17 cellular contexts compared by ENCODE assay signal in the genomic region with DNA sequence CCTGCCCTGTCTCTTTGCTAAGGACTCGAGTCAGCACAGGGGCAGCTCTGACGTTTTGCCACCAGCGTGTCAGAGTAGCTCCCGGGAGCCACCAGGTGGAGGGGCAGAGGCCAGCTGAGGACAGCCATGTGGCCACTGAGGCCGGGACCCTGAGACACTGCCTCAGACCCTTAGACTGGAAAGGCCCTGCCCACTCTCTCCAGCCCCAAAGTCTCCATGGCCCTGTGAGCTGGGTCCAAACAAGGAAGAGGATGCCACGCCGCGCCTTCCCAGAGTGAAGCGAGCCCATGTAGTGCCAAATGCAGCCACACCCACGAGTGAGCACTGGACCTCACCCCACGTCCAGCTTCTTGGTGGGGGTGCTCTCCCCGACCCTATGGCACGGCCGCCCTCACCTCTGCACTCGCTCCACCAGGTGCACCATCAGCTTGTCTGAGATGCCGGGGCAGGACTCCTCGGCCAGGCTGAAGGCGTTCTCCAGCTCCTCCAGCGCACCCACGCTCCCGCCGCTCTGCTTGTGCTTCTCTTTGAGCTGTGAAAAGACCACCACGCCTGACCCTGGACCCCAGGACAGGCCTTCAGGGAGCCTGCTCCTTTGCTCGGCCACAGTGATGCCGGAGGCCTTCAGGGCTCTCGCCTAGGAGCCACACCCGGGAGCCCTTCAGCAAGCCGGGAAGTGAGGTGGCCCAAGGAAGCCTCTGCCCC. TPM values are rescaled to one million over a fixed set of nuclear protein-coding genes. Genes with fewer than 3 reads are reported as not detected.
DNase-seq lines count a peak whose midpoint lies in the region; ATAC-seq, FAIRE-seq and TF ChIP-seq lines count a peak whose summit lies in the region.
"Had no signal": no experiment of that assay in that cellular context is flagged by ENCODE, and none has a peak within 500 bp of the region (broad histone marks: within the 10 kb centered on the region; RNA-seq: fewer than 3 reads in every experiment).

No MANE protein-coding gene starts in this region.

- H3K79me2 ChIP-seq in HepG2 (ENCODE audit: insufficient read depth, low read length) (peaks cover 12% of the 10 kb centered on the region), endothelial cell of umbilical vein (ENCODE audit: control insufficient read depth, insufficient read depth, low read length) (peaks cover 6% of the 10 kb centered on the region), osteoblast (ENCODE audit: insufficient read depth, low read length) (peaks cover 19% of the 10 kb centered on the region)

- H3K4me3 ChIP-seq in HepG2 (replicated peaks in 1 of 3; ENCODE audit: insufficient read depth in 1 of 3, low read depth in 2 of 3, low read length in 3 of 3) = no peak overlapping the region
- H3K4me3 ChIP-seq in right lobe of liver = no peak overlapping the region
- no peak overlapping the region for H3K4me3 ChIP-seq in endothelial cell of umbilical vein (replicated peaks in 1 of 3; ENCODE audit: insufficient read depth in 1 of 3, low read depth in 1 of 3, low read length in 3 of 3)
- no peak overlapping the region for H3K4me3 ChIP-seq in osteoblast (ENCODE audit: insufficient read depth, low read length)

- ATAC-seq in HepG2 = no peak
- no peak for ATAC-seq in right lobe of liver
- ATAC-seq: CD8-positive, alpha-beta T cell had no signal

- DNase-seq in HepG2 (ENCODE audit: low spot score) = no peak
- DNase-seq in right lobe of liver = no peak
- no peak for DNase-seq in endothelial cell of umbilical vein (ENCODE audit: low read depth, low spot score)
- peak; percentile 73 for DNase-seq in osteoblast (ENCODE audit: insufficient read length, low spot score, missing footprints)
- DNase-seq in Ammon's horn (ENCODE audit: low spot score) = no peak
- DNase-seq in GM03348 (ENCODE audit: low spot score) = no peak
- DNase-seq in COLO668 (lab: John Stamatoyannopoulos, UW; ENCODE audit: unreplicated experiment) = no peak
- DNase-seq: BE2C; Caco-2; CD8-positive, alpha-beta T cell; GF-D8; HCEC 1CT; HFFc6 had no signal

- POLR2A ChIA-PET in HepG2 (lab: Yijun Ruan, JAX) (interaction anchor here (0.6 kb wide), 1 partner anchor 10 kb away, joined by 3 read pairs; no protein-coding TSS in a partner anchor), endothelial cell of umbilical vein (lab: Charles Lee) (interaction anchor here (0.6 kb wide), 1 partner anchor 70 kb away, joined by 3 read pairs; no protein-coding TSS in a partner anchor)

- H3K9me3 ChIP-seq in HepG2 (ENCODE audit: low read length) = no peaks in the 10 kb centered on the region
- no peaks in the 10 kb centered on the region for H3K9me3 ChIP-seq in right lobe of liver
- no peaks in the 10 kb centered on the region for H3K9me3 ChIP-seq in endothelial cell of umbilical vein (replicated peaks; ENCODE audit: control insufficient read depth, insufficient read depth, low read length)
- H3K9me3 ChIP-seq in osteoblast (ENCODE audit: low read depth, low read length) = no peaks in the 10 kb centered on the region
- H3K9me3 ChIP-seq: BE2C, Caco-2 had no signal

- no peak overlapping the region for H3K4me2 ChIP-seq in HepG2 (ENCODE audit: low read depth, low read length)
- no peak overlapping the region for H3K4me2 ChIP-seq in endothelial cell of umbilical vein (ENCODE audit: insufficient read depth, low read length)
- H3K4me2 ChIP-seq in osteoblast (ENCODE audit: insufficient read depth, low read length) = no peak overlapping the region

- no peak overlapping the region for H3K9ac ChIP-seq in HepG2 (ENCODE audit: insufficient read depth, low read depth, low read length)
- H3K9ac ChIP-seq in endothelial cell of umbilical vein (replicated peaks; ENCODE audit: extremely low read depth, insufficient read depth, low read length) = no peak overlapping the region

- no peak for TF ChIP-seq CTCF in HepG2 (CRISPR knock-in tag; IDR thresholded peaks at IDR 0.05)
- TF ChIP-seq CTCF in right lobe of liver (IDR thresholded peaks at IDR 0.05) = no peak
- TF ChIP-seq CTCF in endothelial cell of umbilical vein (IDR thresholded peaks at IDR 0.05; ENCODE audit: extremely low read depth in 1 of 2, insufficient read depth in 1 of 2, low read depth in 1 of 2, low read length in 2 of 2) = no peak
- TF ChIP-seq CTCF in osteoblast (IDR thresholded peaks at IDR 0.05; ENCODE audit: extremely low read depth, low read depth, low read length) = no peak

- intact Hi-C loops in HepG2 (cut with micrococcal nuclease; ENCODE audit: unreplicated experiment) (no loop called here), right lobe of liver (cut with DNase I) (no loop called here), endothelial cell of umbilical vein (cut with micrococcal nuclease) (no loop called here)

- H3K9me1 ChIP-seq in endothelial cell of umbilical vein (replicated peaks; ENCODE audit: control insufficient read depth, extremely low read depth, insufficient read depth, low read length) = no peaks in the 10 kb centered on the region

- TF ChIP-seq POLR2A in HepG2 (IDR thresholded peaks at IDR 0.05; ENCODE audit: insufficient read depth in 1 of 2, low read depth in 2 of 2, low read length in 2 of 2) (no peak), right lobe of liver (IDR thresholded peaks at IDR 0.05) (no peak), endothelial cell of umbilical vein (IDR thresholded peaks at IDR 0.05; ENCODE audit: low read depth, low read length) (no peak)

- no peaks in the 10 kb centered on the region for H4K20me1 ChIP-seq in HepG2 (ENCODE audit: insufficient read depth, low read length)
- no peaks in the 10 kb centered on the region for H4K20me1 ChIP-seq in endothelial cell of umbilical vein (replicated peaks; ENCODE audit: control insufficient read depth, extremely low read depth, insufficient read depth, low read length)
- H4K20me1 ChIP-seq in osteoblast (ENCODE audit: insufficient read depth, low read length) = peaks cover 22% of the 10 kb centered on the region

- 94% methylated on average over 26 of the region's 28 CpGs for WGBS in HepG2 (ENCODE audit: low lambda C conversion rate)
- WGBS in right lobe of liver (ENCODE audit: insufficient coverage, low coverage, low lambda C conversion rate, missing lambda C conversion rate) = no CpG with 5 or more reads among the region's 28 CpGs

- H2AFZ ChIP-seq in HepG2 (ENCODE audit: low read length) (no peak overlapping the region), endothelial cell of umbilical vein (ENCODE audit: low read depth, low read length) (no peak overlapping the region), osteoblast (ENCODE audit: low read length) (no peak overlapping the region)

- BruUV-seq in HepG2 (replicated peaks; lab: Mats Ljungman, UMichigan) (no TSS peak), endothelial cell of umbilical vein (replicated peaks; lab: Mats Ljungman, UMichigan) (no TSS peak)

- no peaks in the 10 kb centered on the region for H3K27me3 ChIP-seq in HepG2 (ENCODE audit: control insufficient read depth in 1 of 2, insufficient read depth in 2 of 2, low read length in 2 of 2)
- no peaks in the 10 kb centered on the region for H3K27me3 ChIP-seq in right lobe of liver
- H3K27me3 ChIP-seq in endothelial cell of umbilical vein (ENCODE audit: control insufficient read depth in 2 of 2, insufficient read depth in 2 of 2, low read length in 2 of 2) = no peaks in the 10 kb centered on the region
- no peaks in the 10 kb centered on the region for H3K27me3 ChIP-seq in osteoblast (ENCODE audit: insufficient read depth, low read length)
- H3K27me3 ChIP-seq: BE2C had no signal

- FAIRE-seq in HepG2 (lab: Jason Lieb, UNC) = no peak
- no peak for FAIRE-seq in endothelial cell of umbilical vein (lab: Jason Lieb, UNC)
- FAIRE-seq: A204.1, GM18507, HTR-8/SVneo had no signal

- in situ Hi-C loops in HepG2 (cut with HindIII; ENCODE audit: extremely low pct_ligation_motif_present, low pct_unique_long_range_greater_than_20kb) = no loop called here

- TF ChIP-seq RAD21 in HepG2 (CRISPR knock-in tag; IDR thresholded peaks at IDR 0.05) = no peak

- H3K36me3 ChIP-seq in HepG2 (replicated peaks in 1 of 2; ENCODE audit: control insufficient read depth in 1 of 2, insufficient read depth in 2 of 2, low read length in 2 of 2) (peaks cover 44 to 76% of the 10 kb centered on the region in 2 experiments), right lobe of liver (peaks cover 0 to 46% (median 9%) of the 10 kb centered on the region in 4 donors), endothelial cell of umbilical vein (ENCODE audit: control insufficient read depth in 2 of 2, extremely low read depth in 1 of 2, insufficient read depth in 2 of 2, low read length in 2 of 2) (peaks cover 5 to 64% of the 10 kb centered on the region in 2 experiments), osteoblast (ENCODE audit: insufficient read depth, low read length) (peaks cover 52% of the 10 kb centered on the region)

- TF ChIP-seq EP300 in HepG2 (IDR thresholded peaks at IDR 0.05; ENCODE audit: low read depth in 2 of 2, low read length in 2 of 2) = no peak
- no peak for TF ChIP-seq EP300 in HepG2 (CRISPR knock-in tag; IDR thresholded peaks at IDR 0.05; ENCODE audit: borderline replicate concordance)

- no peaks in the 10 kb centered on the region for H3K4me1 ChIP-seq in HepG2 (ENCODE audit: insufficient read depth, low read length)
- no peaks in the 10 kb centered on the region for H3K4me1 ChIP-seq in right lobe of liver
- H3K4me1 ChIP-seq in endothelial cell of umbilical vein (ENCODE audit: control insufficient read depth, extremely low read depth, insufficient read depth, low read length) = no peaks in the 10 kb centered on the region
- H3K4me1 ChIP-seq in osteoblast (ENCODE audit: insufficient read depth, low read length) = no peaks in the 10 kb centered on the region
- H3K4me1 ChIP-seq: Caco-2 had no signal

- CTCF ChIA-PET in HepG2 (lab: Yijun Ruan, JAX; ENCODE audit: low intra/inter-chr PET ratio, low total read pairs) (no interaction called here), endothelial cell of umbilical vein (lab: Charles Lee) (interaction anchor here (0.6 to 1.1 kb wide), 2 partner anchors 8 to 102 kb away, joined by 3 read pairs; no protein-coding TSS in a partner anchor)

- dilution Hi-C loops in endothelial cell of umbilical vein (cut with MboI; ENCODE audit: extremely low pct_ligation_motif_present, low sequenced_read_pairs) = no loop called here

- H3K27ac ChIP-seq in HepG2 (ENCODE audit: extremely low read length, insufficient read depth, low read length) (no peak overlapping the region), right lobe of liver (no peak overlapping the region), endothelial cell of umbilical vein (ENCODE audit: insufficient read depth, low read depth, low read length) (no peak overlapping the region), osteoblast (ENCODE audit: low read depth, low read length) (no peak overlapping the region)
- H3K27ac ChIP-seq: C4-2B had no signal

RNA-seq across cellular contexts. Expression of a gene that starts 12.2 kb away (rescaled TPM):
- 123 and 177 TPM in 2 replicates for total RNA-seq in HepG2 (2016; rRNA removed; fragmentation: Illumina TruSeq; extraction: Trizol)
- total RNA-seq in HepG2 (2016; cell fraction: cytosol; rRNA removed; fragmentation: Illumina TruSeq; extraction: Trizol; ENCODE audit: low read depth) = 143 and 149 TPM in 2 replicates
- total RNA-seq in HepG2 (2016; cell fraction: insoluble cytoplasmic fraction; rRNA removed; fragmentation: Illumina TruSeq; extraction: Trizol) = 108 and 184 TPM in 2 replicates
- 217 TPM in 2 replicates for total RNA-seq in HepG2 (2016; cell fraction: membrane; rRNA removed; fragmentation: Illumina TruSeq; extraction: Trizol)
- total RNA-seq in HepG2 (2016; cell fraction: nucleus; rRNA removed; fragmentation: Illumina TruSeq; extraction: Trizol) = 128 and 139 TPM in 2 replicates
- polyA plus RNA-seq in HepG2 (2011; rRNA removed) = 481 and 626 TPM in 2 replicates
- 323 and 410 TPM in 2 replicates for polyA plus RNA-seq in HepG2 (2011; cell fraction: cytosol; rRNA removed)
- polyA plus RNA-seq in HepG2 (2011; cell fraction: nucleus; rRNA removed) = 1,381 and 1,393 TPM in 2 replicates
- 200 and 245 TPM in 2 replicates for polyA plus RNA-seq in HepG2 (2012)
- 126 and 132 TPM in 2 replicates for polyA plus RNA-seq in HepG2 (2016; cell fraction: cytosol; fragmentation: Illumina TruSeq; extraction: Trizol; ENCODE audit: low read depth)
- 133 and 166 TPM in 2 replicates for polyA plus RNA-seq in HepG2 (2016; cell fraction: insoluble cytoplasmic fraction; fragmentation: Illumina TruSeq; extraction: Trizol; ENCODE audit: low read depth)
- 186 and 199 TPM in 2 replicates for polyA plus RNA-seq in HepG2 (2016; cell fraction: membrane; fragmentation: Illumina TruSeq; extraction: Trizol; ENCODE audit: low read depth)
- 341 and 351 TPM in 2 replicates for polyA plus RNA-seq in HepG2 (2016; cell fraction: nucleus; fragmentation: Illumina TruSeq; extraction: Trizol; ENCODE audit: insufficient read depth, low read depth)
- polyA minus RNA-seq in HepG2 (2011; rRNA and poly(A)+ RNA removed; ENCODE audit: low replicate concordance) = 198 and 615 TPM in 2 replicates
- 125 and 128 TPM in 2 replicates for polyA minus RNA-seq in HepG2 (2011; cell fraction: cytosol; rRNA and poly(A)+ RNA removed)
- 166 and 229 TPM in 2 replicates for polyA minus RNA-seq in HepG2 (2011; cell fraction: nucleus; rRNA and poly(A)+ RNA removed)
- total RNA-seq in right lobe of liver = 10 to 100 TPM; 51.0 to 99.1 (median 63.5) TPM
- 236 and 286 TPM in 2 replicates for total RNA-seq in endothelial cell of umbilical vein
- polyA plus RNA-seq in endothelial cell of umbilical vein = 715 and 879 TPM in 2 replicates
- polyA plus RNA-seq in endothelial cell of umbilical vein (2011; cell fraction: cytosol; rRNA removed) = 471 and 517 TPM in 2 replicates
- 987 and 1,149 TPM in 2 replicates for polyA plus RNA-seq in endothelial cell of umbilical vein (2011; cell fraction: nucleus; rRNA removed)
- polyA plus RNA-seq in endothelial cell of umbilical vein (2012) = 309 and 348 TPM in 2 replicates
- polyA minus RNA-seq in endothelial cell of umbilical vein = 491 and 545 TPM in 2 replicates
- 48.3 TPM for polyA minus RNA-seq in endothelial cell of umbilical vein (2011; cell fraction: cytosol; rRNA and poly(A)+ RNA removed)
- polyA minus RNA-seq in endothelial cell of umbilical vein (2011; cell fraction: nucleus; rRNA and poly(A)+ RNA removed) = 226 and 241 TPM in 2 replicates
- total RNA-seq in osteoblast = 189 and 227 TPM in 2 replicates
